ENCODE assay signal across 20 cellular contexts in the genomic region with DNA sequence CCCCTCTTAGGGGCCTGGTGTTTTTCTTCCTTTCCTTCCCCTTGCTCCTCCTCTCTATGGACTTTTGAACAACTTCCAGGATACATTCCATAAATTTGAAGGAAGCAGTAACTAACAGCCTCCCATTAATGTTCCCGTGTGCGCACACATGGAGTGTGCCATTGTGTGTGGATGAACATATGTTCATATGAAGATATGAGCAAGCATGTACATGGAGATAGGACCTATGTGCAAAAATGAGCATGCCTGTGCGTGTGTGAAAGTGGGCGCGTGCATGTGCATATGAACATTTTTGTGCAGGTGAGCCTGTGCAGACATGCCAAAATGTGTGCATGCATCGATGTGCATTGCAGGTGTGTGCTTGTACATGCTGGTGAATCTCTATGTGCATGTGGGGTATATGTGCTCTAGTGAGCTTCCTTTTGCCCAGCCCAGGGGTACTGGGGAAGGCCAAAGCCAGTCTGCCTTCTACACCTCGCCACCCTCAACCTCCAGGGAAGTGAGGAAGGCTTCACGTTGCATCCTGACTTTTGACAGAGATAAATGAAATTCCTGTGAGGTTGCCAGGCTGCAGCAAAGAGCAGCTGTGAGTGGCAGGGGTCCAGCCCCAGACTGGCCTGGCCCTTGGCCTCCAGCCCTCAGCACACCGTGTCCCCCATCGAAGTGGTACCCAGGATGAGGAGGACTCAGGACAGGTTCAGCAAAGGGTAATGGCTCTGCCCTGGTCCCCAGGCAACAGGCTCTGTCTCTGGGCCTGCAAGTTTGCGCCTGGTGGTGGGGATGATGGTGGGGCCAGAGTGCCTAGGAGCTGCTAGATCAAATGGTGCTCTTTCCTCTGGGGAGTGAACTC.
"Had no signal": no experiment of that assay in that cellular context is flagged by ENCODE, and none has a peak within 500 bp of the region (broad histone marks: within the 10 kb centered on the region; RNA-seq: fewer than 3 reads in every experiment).

No MANE protein-coding gene starts in this region.

- ATAC-seq: activated T-cell treated with anti-CD3 and anti-CD28 coated beads, Interleukin-2, amount 50 U/mL, for 72 hours; left lobe of liver; mucosa of descending colon; naive thymus-derived CD4-positive, alpha-beta T cell; stimulated activated naive B cell treated with anti-CD40 and anti-IgM and Interleukin-4, amounts not matched to agents 10 μg/mL and 1 μg/mL and 100 μg/mL, for 72 hours had no signal

- H3K27me3 Mint-ChIP-seq: activated CD4-positive, alpha-beta memory T cell treated with anti-CD3 and anti-CD28 coated beads for 36 hours; memory B cell; naive thymus-derived CD4-positive, alpha-beta T cell; stimulated activated naive B cell treated with anti-CD40 and anti-IgM and Interleukin-4, amounts not matched to agents 10 μg/mL and 1 μg/mL and 100 μg/mL, for 72 hours had no signal

- H3K4me1 Mint-ChIP-seq: stimulated activated naive B cell treated with anti-CD40 and anti-IgM and Interleukin-4, amounts not matched to agents 10 μg/mL and 1 μg/mL and 100 μg/mL, for 72 hours had no signal

- H3K9me3 Mint-ChIP-seq: activated CD4-positive, alpha-beta memory T cell treated with anti-CD3 and anti-CD28 coated beads for 36 hours; activated T-cell treated with anti-CD3 and anti-CD28 coated beads, Interleukin-2, amount 50 U/mL, for 72 hours; endodermal cell; memory B cell; naive thymus-derived CD4-positive, alpha-beta T cell; stimulated activated naive B cell treated with anti-CD40 and anti-IgM and Interleukin-4, amounts not matched to agents 10 μg/mL and 1 μg/mL and 100 μg/mL, for 72 hours had no signal

- H3K9me3 ChIP-seq: breast epithelium, gastrocnemius medialis, heart right ventricle, mucosa of descending colon, tibial nerve had no signal

- FAIRE-seq: keratinocyte had no signal

- H3K36me3 ChIP-seq: breast epithelium, gastrocnemius medialis, heart right ventricle, tibial nerve, WERI-Rb-1 had no signal

- H3K4me3 Mint-ChIP-seq: activated CD4-positive, alpha-beta memory T cell treated with anti-CD3 and anti-CD28 coated beads for 36 hours; activated T-cell treated with anti-CD3 and anti-CD28 coated beads, Interleukin-2, amount 50 U/mL, for 72 hours; endodermal cell; memory B cell; naive thymus-derived CD4-positive, alpha-beta T cell; stimulated activated naive B cell treated with anti-CD40 and anti-IgM and Interleukin-4, amounts not matched to agents 10 μg/mL and 1 μg/mL and 100 μg/mL, for 72 hours had no signal

- H3K4me3 ChIP-seq: breast epithelium, gastrocnemius medialis, heart right ventricle, mucosa of descending colon, tibial nerve had no signal

- H3K27ac ChIP-seq: tibial nerve, WERI-Rb-1 had no signal

- H3K27me3 ChIP-seq: breast epithelium, gastrocnemius medialis, heart right ventricle, tibial nerve had no signal

- H3K36me3 Mint-ChIP-seq: activated CD4-positive, alpha-beta memory T cell treated with anti-CD3 and anti-CD28 coated beads for 36 hours; memory B cell; naive thymus-derived CD4-positive, alpha-beta T cell; stimulated activated naive B cell treated with anti-CD40 and anti-IgM and Interleukin-4, amounts not matched to agents 10 μg/mL and 1 μg/mL and 100 μg/mL, for 72 hours had no signal

- H3K27ac Mint-ChIP-seq: activated CD4-positive, alpha-beta memory T cell treated with anti-CD3 and anti-CD28 coated beads for 36 hours; activated T-cell treated with anti-CD3 and anti-CD28 coated beads, Interleukin-2, amount 50 U/mL, for 72 hours; endodermal cell; memory B cell; stimulated activated naive B cell treated with anti-CD40 and anti-IgM and Interleukin-4, amounts not matched to agents 10 μg/mL and 1 μg/mL and 100 μg/mL, for 72 hours had no signal

- DNase-seq: activated CD4-positive, alpha-beta memory T cell treated with anti-CD3 and anti-CD28 coated beads for 36 hours; activated CD8-positive, alpha-beta memory T cell treated with anti-CD3 and anti-CD28 coated beads, Interleukin-2, amount 50 U/mL, for 4 hours; activated naive CD4-positive, alpha-beta T cell; activated T-cell treated with anti-CD3 and anti-CD28 coated beads, Interleukin-2, amount 50 U/mL, for 72 hours; endodermal cell; erythroblast; heart right ventricle; mucosa of descending colon; naive thymus-derived CD4-positive, alpha-beta T cell; retina; stimulated activated CD4-positive, alpha-beta T cell treated with anti-CD3 and anti-CD28 coated beads, Interleukin-2, amount 100 ng/mL, for 48 hours; stimulated activated naive B cell treated with anti-CD40 and anti-IgM and Interleukin-4, amounts not matched to agents 10 μg/mL and 1 μg/mL and 100 μg/mL, for 72 hours; T-helper 1 cell; WERI-Rb-1 had no signal
